Comparison of ENCODE assay signal across 3 cellular contexts in genomic region chr3:168575750-168576149, GRCh38.
TF ChIP-seq lines count a peak whose summit lies in the region.

No MANE protein-coding gene starts in this region.

TF ChIP-seq in liver, 16 proteins besides CTCF, POLR2A, EP300 and RAD21 (continued from another document):
- TF ChIP-seq ZBTB33 (IDR thresholded peaks at IDR 0.05) (no peak), HNF4A (conservative IDR thresholded peaks at IDR 0.05) (no peak), FOXA2 (IDR thresholded peaks at IDR 0.05) (no peak), SP1 (IDR thresholded peaks at IDR 0.05) (no peak), YY1 (IDR thresholded peaks at IDR 0.05) (no peak), EGR1 (IDR thresholded peaks at IDR 0.05; ENCODE audit: low read depth in 2 of 2) (no peak), JUND (IDR thresholded peaks at IDR 0.05) (no peak)
- TF ChIP-seq, protein P1, sequence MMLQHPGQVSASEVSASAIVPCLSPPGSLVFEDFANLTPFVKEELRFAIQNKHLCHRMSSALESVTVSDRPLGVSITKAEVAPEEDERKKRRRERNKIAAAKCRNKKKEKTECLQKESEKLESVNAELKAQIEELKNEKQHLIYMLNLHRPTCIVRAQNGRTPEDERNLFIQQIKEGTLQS (IDR thresholded peaks at IDR 0.05), result no peak

TF ChIP-seq in HepG2, 621 proteins besides CTCF, POLR2A, EP300 and RAD21:
- TF ChIP-seq, protein P2, sequence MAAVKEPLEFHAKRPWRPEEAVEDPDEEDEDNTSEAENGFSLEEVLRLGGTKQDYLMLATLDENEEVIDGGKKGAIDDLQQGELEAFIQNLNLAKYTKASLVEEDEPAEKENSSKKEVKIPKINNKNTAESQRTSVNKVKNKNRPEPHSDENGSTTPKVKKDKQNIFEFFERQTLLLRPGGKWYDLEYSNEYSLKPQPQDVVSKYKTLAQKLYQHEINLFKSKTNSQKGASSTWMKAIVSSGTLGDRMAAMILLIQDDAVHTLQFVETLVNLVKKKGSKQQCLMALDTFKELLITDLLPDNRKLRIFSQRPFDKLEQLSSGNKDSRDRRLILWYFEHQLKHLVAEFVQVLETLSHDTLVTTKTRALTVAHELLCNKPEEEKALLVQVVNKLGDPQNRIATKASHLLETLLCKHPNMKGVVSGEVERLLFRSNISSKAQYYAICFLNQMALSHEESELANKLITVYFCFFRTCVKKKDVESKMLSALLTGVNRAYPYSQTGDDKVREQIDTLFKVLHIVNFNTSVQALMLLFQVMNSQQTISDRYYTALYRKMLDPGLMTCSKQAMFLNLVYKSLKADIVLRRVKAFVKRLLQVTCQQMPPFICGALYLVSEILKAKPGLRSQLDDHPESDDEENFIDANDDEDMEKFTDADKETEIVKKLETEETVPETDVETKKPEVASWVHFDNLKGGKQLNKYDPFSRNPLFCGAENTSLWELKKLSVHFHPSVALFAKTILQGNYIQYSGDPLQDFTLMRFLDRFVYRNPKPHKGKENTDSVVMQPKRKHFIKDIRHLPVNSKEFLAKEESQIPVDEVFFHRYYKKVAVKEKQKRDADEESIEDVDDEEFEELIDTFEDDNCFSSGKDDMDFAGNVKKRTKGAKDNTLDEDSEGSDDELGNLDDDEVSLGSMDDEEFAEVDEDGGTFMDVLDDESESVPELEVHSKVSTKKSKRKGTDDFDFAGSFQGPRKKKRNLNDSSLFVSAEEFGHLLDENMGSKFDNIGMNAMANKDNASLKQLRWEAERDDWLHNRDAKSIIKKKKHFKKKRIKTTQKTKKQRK (IDR thresholded peaks at IDR 0.05; ENCODE audit: low read length), result no peak
- TF ChIP-seq, protein P3, sequence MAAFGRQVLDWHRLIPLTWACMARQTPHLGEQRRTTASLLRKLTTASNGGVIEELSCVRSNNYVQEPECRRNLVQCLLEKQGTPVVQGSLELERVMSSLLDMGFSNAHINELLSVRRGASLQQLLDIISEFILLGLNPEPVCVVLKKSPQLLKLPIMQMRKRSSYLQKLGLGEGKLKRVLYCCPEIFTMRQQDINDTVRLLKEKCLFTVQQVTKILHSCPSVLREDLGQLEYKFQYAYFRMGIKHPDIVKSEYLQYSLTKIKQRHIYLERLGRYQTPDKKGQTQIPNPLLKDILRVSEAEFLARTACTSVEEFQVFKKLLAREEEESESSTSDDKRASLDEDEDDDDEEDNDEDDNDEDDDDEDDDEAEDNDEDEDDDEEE (CRISPR knock-in tag; IDR thresholded peaks at IDR 0.05), result no peak
- no peak for TF ChIP-seq ARID3A (IDR thresholded peaks at IDR 0.05; ENCODE audit: low read depth, low read length)

TF ChIP-seq in GM23338, 12 proteins besides CTCF, POLR2A, EP300 and RAD21 (continued from another document):
- TF ChIP-seq CREB1 (CRISPR knock-in tag; IDR thresholded peaks at IDR 0.05; ENCODE audit: low read depth), result no peak
- no peak for TF ChIP-seq POLR2AphosphoS5 (IDR thresholded peaks at IDR 0.05; ENCODE audit: low read depth)
- no peak for TF ChIP-seq JUNB (IDR thresholded peaks at IDR 0.05; ENCODE audit: unreplicated experiment)
- no peak for TF ChIP-seq EZH2phosphoT487 (IDR thresholded peaks at IDR 0.05; ENCODE audit: unreplicated experiment)
- TF ChIP-seq, protein P4, sequence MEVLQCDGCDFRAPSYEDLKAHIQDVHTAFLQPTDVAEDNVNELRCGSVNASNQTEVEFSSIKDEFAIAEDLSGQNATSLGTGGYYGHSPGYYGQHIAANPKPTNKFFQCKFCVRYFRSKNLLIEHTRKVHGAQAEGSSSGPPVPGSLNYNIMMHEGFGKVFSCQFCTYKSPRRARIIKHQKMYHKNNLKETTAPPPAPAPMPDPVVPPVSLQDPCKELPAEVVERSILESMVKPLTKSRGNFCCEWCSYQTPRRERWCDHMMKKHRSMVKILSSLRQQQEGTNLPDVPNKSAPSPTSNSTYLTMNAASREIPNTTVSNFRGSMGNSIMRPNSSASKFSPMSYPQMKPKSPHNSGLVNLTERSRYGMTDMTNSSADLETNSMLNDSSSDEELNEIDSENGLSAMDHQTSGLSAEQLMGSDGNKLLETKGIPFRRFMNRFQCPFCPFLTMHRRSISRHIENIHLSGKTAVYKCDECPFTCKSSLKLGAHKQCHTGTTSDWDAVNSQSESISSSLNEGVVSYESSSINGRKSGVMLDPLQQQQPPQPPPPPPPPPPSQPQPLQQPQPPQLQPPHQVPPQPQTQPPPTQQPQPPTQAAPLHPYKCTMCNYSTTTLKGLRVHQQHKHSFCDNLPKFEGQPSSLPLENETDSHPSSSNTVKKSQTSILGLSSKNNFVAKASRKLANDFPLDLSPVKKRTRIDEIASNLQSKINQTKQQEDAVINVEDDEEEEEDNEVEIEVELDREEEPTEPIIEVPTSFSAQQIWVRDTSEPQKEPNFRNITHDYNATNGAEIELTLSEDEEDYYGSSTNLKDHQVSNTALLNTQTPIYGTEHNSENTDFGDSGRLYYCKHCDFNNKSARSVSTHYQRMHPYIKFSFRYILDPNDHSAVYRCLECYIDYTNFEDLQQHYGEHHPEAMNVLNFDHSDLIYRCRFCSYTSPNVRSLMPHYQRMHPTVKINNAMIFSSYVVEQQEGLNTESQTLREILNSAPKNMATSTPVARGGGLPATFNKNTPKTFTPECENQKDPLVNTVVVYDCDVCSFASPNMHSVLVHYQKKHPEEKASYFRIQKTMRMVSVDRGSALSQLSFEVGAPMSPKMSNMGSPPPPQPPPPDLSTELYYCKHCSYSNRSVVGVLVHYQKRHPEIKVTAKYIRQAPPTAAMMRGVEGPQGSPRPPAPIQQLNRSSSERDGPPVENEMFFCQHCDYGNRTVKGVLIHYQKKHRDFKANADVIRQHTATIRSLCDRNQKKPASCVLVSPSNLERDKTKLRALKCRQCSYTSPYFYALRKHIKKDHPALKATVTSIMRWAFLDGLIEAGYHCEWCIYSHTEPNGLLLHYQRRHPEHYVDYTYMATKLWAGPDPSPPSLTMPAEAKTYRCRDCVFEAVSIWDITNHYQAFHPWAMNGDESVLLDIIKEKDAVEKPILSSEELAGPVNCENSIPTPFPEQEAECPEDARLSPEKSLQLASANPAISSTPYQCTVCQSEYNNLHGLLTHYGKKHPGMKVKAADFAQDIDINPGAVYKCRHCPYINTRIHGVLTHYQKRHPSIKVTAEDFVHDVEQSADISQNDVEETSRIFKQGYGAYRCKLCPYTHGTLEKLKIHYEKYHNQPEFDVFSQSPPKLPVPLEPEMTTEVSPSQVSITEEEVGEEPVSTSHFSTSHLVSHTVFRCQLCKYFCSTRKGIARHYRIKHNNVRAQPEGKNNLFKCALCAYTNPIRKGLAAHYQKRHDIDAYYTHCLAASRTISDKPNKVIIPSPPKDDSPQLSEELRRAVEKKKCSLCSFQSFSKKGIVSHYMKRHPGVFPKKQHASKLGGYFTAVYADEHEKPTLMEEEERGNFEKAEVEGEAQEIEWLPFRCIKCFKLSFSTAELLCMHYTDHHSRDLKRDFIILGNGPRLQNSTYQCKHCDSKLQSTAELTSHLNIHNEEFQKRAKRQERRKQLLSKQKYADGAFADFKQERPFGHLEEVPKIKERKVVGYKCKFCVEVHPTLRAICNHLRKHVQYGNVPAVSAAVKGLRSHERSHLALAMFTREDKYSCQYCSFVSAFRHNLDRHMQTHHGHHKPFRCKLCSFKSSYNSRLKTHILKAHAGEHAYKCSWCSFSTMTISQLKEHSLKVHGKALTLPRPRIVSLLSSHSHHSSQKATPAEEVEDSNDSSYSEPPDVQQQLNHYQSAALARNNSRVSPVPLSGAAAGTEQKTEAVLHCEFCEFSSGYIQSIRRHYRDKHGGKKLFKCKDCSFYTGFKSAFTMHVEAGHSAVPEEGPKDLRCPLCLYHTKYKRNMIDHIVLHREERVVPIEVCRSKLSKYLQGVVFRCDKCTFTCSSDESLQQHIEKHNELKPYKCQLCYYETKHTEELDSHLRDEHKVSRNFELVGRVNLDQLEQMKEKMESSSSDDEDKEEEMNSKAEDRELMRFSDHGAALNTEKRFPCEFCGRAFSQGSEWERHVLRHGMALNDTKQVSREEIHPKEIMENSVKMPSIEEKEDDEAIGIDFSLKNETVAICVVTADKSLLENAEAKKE (CRISPR knock-in tag; IDR thresholded peaks at IDR 0.05), result no peak
- TF ChIP-seq STAT1 (IDR thresholded peaks at IDR 0.05; ENCODE audit: unreplicated experiment), result no peak
- TF ChIP-seq, protein P5, sequence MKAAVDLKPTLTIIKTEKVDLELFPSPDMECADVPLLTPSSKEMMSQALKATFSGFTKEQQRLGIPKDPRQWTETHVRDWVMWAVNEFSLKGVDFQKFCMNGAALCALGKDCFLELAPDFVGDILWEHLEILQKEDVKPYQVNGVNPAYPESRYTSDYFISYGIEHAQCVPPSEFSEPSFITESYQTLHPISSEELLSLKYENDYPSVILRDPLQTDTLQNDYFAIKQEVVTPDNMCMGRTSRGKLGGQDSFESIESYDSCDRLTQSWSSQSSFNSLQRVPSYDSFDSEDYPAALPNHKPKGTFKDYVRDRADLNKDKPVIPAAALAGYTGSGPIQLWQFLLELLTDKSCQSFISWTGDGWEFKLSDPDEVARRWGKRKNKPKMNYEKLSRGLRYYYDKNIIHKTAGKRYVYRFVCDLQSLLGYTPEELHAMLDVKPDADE (IDR thresholded peaks at IDR 0.05), result no peak
- no peak for TF ChIP-seq EZH2 (IDR thresholded peaks at IDR 0.05; ENCODE audit: low read depth, unreplicated experiment)
- no peak for TF ChIP-seq NANOG (IDR thresholded peaks at IDR 0.05; ENCODE audit: borderline replicate concordance)
